12 cellular contexts compared by ENCODE assay signal in genomic region chr10:75018873-75019272, GRCh38.
DNase-seq lines count a peak whose midpoint lies in the region; ATAC-seq, FAIRE-seq and TF ChIP-seq lines count a peak whose summit lies in the region.
"Had no signal": no experiment of that assay in that cellular context is flagged by ENCODE, and none has a peak within 500 bp of the region (broad histone marks: within the 10 kb centered on the region; RNA-seq: fewer than 3 reads in every experiment).

No MANE protein-coding gene starts in this region.

- H3K27me3 Mint-ChIP-seq in CD4-positive, CD25-positive, alpha-beta regulatory T cell = no peaks in the 10 kb centered on the region

- H4K20me1 ChIP-seq in HepG2 (ENCODE audit: insufficient read depth, low read length) = no peaks in the 10 kb centered on the region

- peaks cover 45% of the 10 kb centered on the region for H3K36me3 Mint-ChIP-seq in CD4-positive, CD25-positive, alpha-beta regulatory T cell

- no peak overlapping the region for H3K4me2 ChIP-seq in HepG2 (ENCODE audit: low read depth, low read length)

- H3K4me1 ChIP-seq in CD4-positive, CD25-positive, alpha-beta regulatory T cell (ENCODE audit: control insufficient read depth, insufficient read depth, low read length, poor library complexity, severe bottlenecking) = peaks cover 15% of the 10 kb centered on the region
- H3K4me1 ChIP-seq in HepG2 (ENCODE audit: insufficient read depth, low read length) = peaks cover 21% of the 10 kb centered on the region
- peaks cover 22% of the 10 kb centered on the region for H3K4me1 ChIP-seq in A673 (ENCODE audit: insufficient read depth, low read length, poor library complexity, severe bottlenecking)

- DNase-seq in CD4-positive, CD25-positive, alpha-beta regulatory T cell = no peak
- DNase-seq in NCI-H1092 (lab: John Stamatoyannopoulos, UW) (peak; percentile 53), medulla oblongata (ENCODE audit: extremely low spot score) (peak; percentile 37), hepatic stellate cell (ENCODE audit: low spot score) (no peak), HepG2 (ENCODE audit: low spot score) (no peak), A673 (ENCODE audit: low spot score) (no peak), NCI-H1436 (lab: John Stamatoyannopoulos, UW) (no peak)
- DNase-seq: activated CD8-positive, alpha-beta memory T cell treated with anti-CD3 and anti-CD28 coated beads for 24 hours; activated effector memory CD4-positive, alpha-beta T cell treated with Interleukin-2 at 50 U/mL for 16 hours; stimulated activated CD4-positive, alpha-beta T cell treated with anti-CD3 and anti-CD28 coated beads, Interleukin-1b, Interleukin-23, amount 100 ng/mL, for 48 hours had no signal

- no peaks in the 10 kb centered on the region for H3K79me2 ChIP-seq in HepG2 (ENCODE audit: insufficient read depth, low read length)

- H3K4me3 ChIP-seq in CD4-positive, CD25-positive, alpha-beta regulatory T cell (ENCODE audit: low read depth, low read length) = no peak overlapping the region
- H3K4me3 ChIP-seq in HepG2 (replicated peaks in 1 of 3; ENCODE audit: insufficient read depth in 1 of 3, low read depth in 2 of 3, low read length in 3 of 3) (no peak overlapping the region), A673 (ENCODE audit: low read depth, low read length, poor library complexity, severe bottlenecking) (no peak overlapping the region)

- POLR2A ChIA-PET in HepG2 (lab: Yijun Ruan, JAX) = no interaction called here
- POLR2A ChIA-PET in A673 (lab: Charles Lee; ENCODE audit: low non-redundant PET) = no interaction called here

- H3K27me3 ChIP-seq in CD4-positive, CD25-positive, alpha-beta regulatory T cell (ENCODE audit: control insufficient read depth, insufficient read depth, low read length) = no peaks in the 10 kb centered on the region
- H3K27me3 ChIP-seq in HepG2 (ENCODE audit: control insufficient read depth in 1 of 2, insufficient read depth in 2 of 2, low read length in 2 of 2) (no peaks in the 10 kb centered on the region), A673 (replicated peaks; ENCODE audit: insufficient read depth, low read depth, low read length, poor library complexity) (no peaks in the 10 kb centered on the region)

- no peak for TF ChIP-seq RAD21 in HepG2 (CRISPR knock-in tag; IDR thresholded peaks at IDR 0.05)

- H2AFZ ChIP-seq in HepG2 (ENCODE audit: low read length) = no peak overlapping the region

- no peak for TF ChIP-seq EP300 in HepG2 (IDR thresholded peaks at IDR 0.05; ENCODE audit: low read depth in 2 of 2, low read length in 2 of 2)
- no peak for TF ChIP-seq EP300 in HepG2 (CRISPR knock-in tag; IDR thresholded peaks at IDR 0.05; ENCODE audit: borderline replicate concordance)

- TF ChIP-seq CTCF in VCaP (conservative IDR thresholded peaks at IDR 0.05) (no peak), HepG2 (CRISPR knock-in tag; IDR thresholded peaks at IDR 0.05) (no peak), A673 (conservative IDR thresholded peaks at IDR 0.05; ENCODE audit: low read depth, low read length) (no peak)

- no peak overlapping the region for H3K4me3 Mint-ChIP-seq in CD4-positive, CD25-positive, alpha-beta regulatory T cell

- no peak overlapping the region for H3K9ac ChIP-seq in HepG2 (ENCODE audit: insufficient read depth, low read depth, low read length)

- no peak for FAIRE-seq in HepG2 (lab: Jason Lieb, UNC)
- FAIRE-seq: endometrium had no signal

- no peaks in the 10 kb centered on the region for H3K9me3 ChIP-seq in CD4-positive, CD25-positive, alpha-beta regulatory T cell (ENCODE audit: control insufficient read depth in 2 of 2, low read length in 2 of 2)
- no peaks in the 10 kb centered on the region for H3K9me3 ChIP-seq in HepG2 (ENCODE audit: low read length)
- no peaks in the 10 kb centered on the region for H3K9me3 ChIP-seq in A673 (ENCODE audit: low read depth, low read length, poor library complexity, severe bottlenecking)

- 89% methylated on average over 2 of the region's 6 CpGs for WGBS in HepG2 (ENCODE audit: low lambda C conversion rate)

- no peak for ATAC-seq in CD4-positive, CD25-positive, alpha-beta regulatory T cell (ENCODE audit: low read depth in 2 of 2)
- ATAC-seq in HepG2 = no peak

- H3K4me1 Mint-ChIP-seq in CD4-positive, CD25-positive, alpha-beta regulatory T cell = peaks cover 16 to 37% (median 25%) of the 10 kb centered on the region in 4 donors

- no peaks in the 10 kb centered on the region for H3K9me3 Mint-ChIP-seq in CD4-positive, CD25-positive, alpha-beta regulatory T cell

- no peak for TF ChIP-seq POLR2A in HepG2 (IDR thresholded peaks at IDR 0.05; ENCODE audit: insufficient read depth in 1 of 2, low read depth in 2 of 2, low read length in 2 of 2)

- peaks cover 29% of the 10 kb centered on the region for H3K36me3 ChIP-seq in CD4-positive, CD25-positive, alpha-beta regulatory T cell (ENCODE audit: control insufficient read depth, insufficient read depth, low read length)
- peaks cover 8 to 29% of the 10 kb centered on the region in 2 experiments for H3K36me3 ChIP-seq in HepG2 (replicated peaks in 1 of 2; ENCODE audit: control insufficient read depth in 1 of 2, insufficient read depth in 2 of 2, low read length in 2 of 2)
- no peaks in the 10 kb centered on the region for H3K36me3 ChIP-seq in A673 (ENCODE audit: insufficient read depth, low read length, poor library complexity, severe bottlenecking)

- CTCF ChIA-PET in HepG2 (lab: Yijun Ruan, JAX; ENCODE audit: low intra/inter-chr PET ratio, low total read pairs) = no interaction called here
- CTCF ChIA-PET in A673 (lab: Charles Lee) = interaction anchor here (0.6 kb wide), 1 partner anchor 730 kb away, joined by 3 read pairs; no protein-coding TSS in a partner anchor

- in situ Hi-C loops in HepG2 (cut with HindIII; ENCODE audit: extremely low pct_ligation_motif_present, low pct_unique_long_range_greater_than_20kb) = no loop called here

- peak overlapping the region in 2 of 3 donors; percentile 42 to 50 for H3K27ac Mint-ChIP-seq in CD4-positive, CD25-positive, alpha-beta regulatory T cell

- intact Hi-C loops in HepG2 (cut with micrococcal nuclease; ENCODE audit: unreplicated experiment) (no loop called here), A673 (cut with micrococcal nuclease; ENCODE audit: unreplicated experiment) (loop anchor here (10.0 kb wide), 1 partner anchor 194 kb away; the partner anchor contains the start of gene KAT6B)

- BruUV-seq in HepG2 (replicated peaks; lab: Mats Ljungman, UMichigan) (no TSS peak), A673 (replicated peaks; lab: Mats Ljungman, UMichigan) (no TSS peak)

- H3K27ac ChIP-seq in CD4-positive, CD25-positive, alpha-beta regulatory T cell (ENCODE audit: insufficient read depth, low read length, poor library complexity, severe bottlenecking) = no peak overlapping the region
- peak overlapping the region; percentile 90 for H3K27ac ChIP-seq in VCaP
- no peak overlapping the region for H3K27ac ChIP-seq in HepG2 (ENCODE audit: extremely low read length, insufficient read depth, low read length)
- no peak overlapping the region for H3K27ac ChIP-seq in A673 (ENCODE audit: low read depth, low read length, poor library complexity, severe bottlenecking)

TF ChIP-seq in HepG2, 621 proteins besides CTCF, POLR2A, EP300 and RAD21 (continues in another document):
- TF ChIP-seq HNRNPLL (IDR thresholded peaks at IDR 0.05; ENCODE audit: low read depth, low read length, poor library complexity, severe bottlenecking) (no peak), MYC (CRISPR knock-in tag; IDR thresholded peaks at IDR 0.05; ENCODE audit: borderline replicate concordance) (no peak), SOX5 (CRISPR knock-in tag; IDR thresholded peaks at IDR 0.05; ENCODE audit: borderline replicate concordance) (no peak), CSRNP2 (CRISPR knock-in tag; conservative IDR thresholded peaks at IDR 0.05; ENCODE audit: low read depth) (no peak), ZNF446 (CRISPR knock-in tag; IDR thresholded peaks at IDR 0.05) (no peak), KAT2B (IDR thresholded peaks at IDR 0.05; ENCODE audit: borderline replicate concordance, low read depth, low read length) (no peak), PPARG (CRISPR knock-in tag; conservative IDR thresholded peaks at IDR 0.05) (no peak), HOMEZ (CRISPR knock-in tag; IDR thresholded peaks at IDR 0.05; ENCODE audit: low read depth) (no peak), YEATS4 (CRISPR knock-in tag; IDR thresholded peaks at IDR 0.05; ENCODE audit: borderline replicate concordance) (no peak), HOXD1 (CRISPR knock-in tag; IDR thresholded peaks at IDR 0.05) (no peak)

Comparison
In these comparisons a context has a peak if more than half of its experiments do, and no peak if none do; other contexts are left out.
1. DNase-seq: peak in NCI-H1092 (single experiment) and medulla oblongata (single experiment); none in CD4-positive, CD25-positive, alpha-beta regulatory T cell (0 of 3), hepatic stellate cell (single experiment), HepG2 (single experiment), A673 (single experiment) and NCI-H1436 (single experiment).